ENCODE assay signal across 11 cellular contexts in the genomic region with DNA sequence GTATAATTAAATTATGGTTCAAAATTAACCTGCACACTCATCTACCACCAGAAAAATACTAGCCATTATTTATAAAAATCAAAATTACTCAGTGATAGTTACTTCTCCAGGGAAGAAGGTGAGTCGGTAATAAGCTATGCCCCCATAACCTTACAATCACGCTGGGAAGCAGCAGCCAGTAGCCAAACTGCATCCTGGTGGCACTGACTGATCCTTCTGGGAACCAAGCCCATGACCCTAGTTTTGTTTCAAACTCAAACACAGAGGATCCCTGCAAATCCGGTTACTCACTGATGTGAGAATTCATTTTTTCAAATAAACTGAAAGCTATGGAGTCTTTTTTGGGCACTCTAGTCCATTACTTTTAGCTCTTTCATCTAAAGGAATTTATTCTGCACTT.
"Had no signal": no experiment of that assay in that cellular context is flagged by ENCODE, and none has a peak within 500 bp of the region (broad histone marks: within the 10 kb centered on the region; RNA-seq: fewer than 3 reads in every experiment).

No MANE protein-coding gene starts in this region.

- H3K27me3 Mint-ChIP-seq: activated CD4-positive, alpha-beta memory T cell treated with anti-CD3 and anti-CD28 coated beads, Interleukin-2, amount 10 ng/mL, durations not matched to agents 7 days and 5 days; activated naive CD8-positive, alpha-beta T cell treated with anti-CD3 and anti-CD28 coated beads, Interleukin-2, amount 10 ng/mL, durations not matched to agents 7 days and 5 days had no signal

- H3K27ac Mint-ChIP-seq: activated CD4-positive, alpha-beta memory T cell treated with anti-CD3 and anti-CD28 coated beads, Interleukin-2, amount 10 ng/mL, durations not matched to agents 7 days and 5 days; activated naive CD8-positive, alpha-beta T cell treated with anti-CD3 and anti-CD28 coated beads, Interleukin-2, amount 10 ng/mL, durations not matched to agents 7 days and 5 days; activated T-cell treated with anti-CD3 and anti-CD28 coated beads, Interleukin-2, amount 50 U/mL, for 72 hours; nephron progenitor cell had no signal

- H3K4me3 Mint-ChIP-seq: activated CD4-positive, alpha-beta memory T cell treated with anti-CD3 and anti-CD28 coated beads, Interleukin-2, amount 10 ng/mL, durations not matched to agents 7 days and 5 days; activated naive CD8-positive, alpha-beta T cell treated with anti-CD3 and anti-CD28 coated beads, Interleukin-2, amount 10 ng/mL, durations not matched to agents 7 days and 5 days; activated T-cell treated with anti-CD3 and anti-CD28 coated beads, Interleukin-2, amount 50 U/mL, for 72 hours; nephron progenitor cell had no signal

- H3K9me3 Mint-ChIP-seq: activated CD4-positive, alpha-beta memory T cell treated with anti-CD3 and anti-CD28 coated beads, Interleukin-2, amount 10 ng/mL, durations not matched to agents 7 days and 5 days; activated naive CD8-positive, alpha-beta T cell treated with anti-CD3 and anti-CD28 coated beads, Interleukin-2, amount 10 ng/mL, durations not matched to agents 7 days and 5 days; nephron progenitor cell had no signal

- H3K36me3 Mint-ChIP-seq: activated naive CD8-positive, alpha-beta T cell treated with anti-CD3 and anti-CD28 coated beads, Interleukin-2, amount 10 ng/mL, durations not matched to agents 7 days and 5 days had no signal

- H3K4me1 Mint-ChIP-seq: activated CD4-positive, alpha-beta memory T cell treated with anti-CD3 and anti-CD28 coated beads, Interleukin-2, amount 10 ng/mL, durations not matched to agents 7 days and 5 days; activated naive CD8-positive, alpha-beta T cell treated with anti-CD3 and anti-CD28 coated beads, Interleukin-2, amount 10 ng/mL, durations not matched to agents 7 days and 5 days; nephron progenitor cell had no signal

- DNase-seq: activated CD4-positive, alpha-beta memory T cell treated with anti-CD3 and anti-CD28 coated beads, Interleukin-2, amount 10 ng/mL, durations not matched to agents 7 days and 5 days; activated CD8-positive, alpha-beta memory T cell treated with anti-CD3 and anti-CD28 coated beads, Interleukin-2, amount 50 U/mL, for 4 hours; activated gamma-delta T cell treated with Interleukin-2 at 50 U/mL for 16 hours; activated naive CD8-positive, alpha-beta T cell treated with anti-CD3 and anti-CD28 coated beads, Interleukin-2, amount 10 ng/mL, durations not matched to agents 7 days and 5 days; activated T-cell treated with anti-CD3 and anti-CD28 coated beads, Interleukin-2, amount 50 U/mL, for 72 hours; dorsolateral prefrontal cortex; left ventricle myocardium inferior; nephron progenitor cell; stimulated activated CD4-positive, alpha-beta T cell treated with anti-CD3 and anti-CD28 coated beads, Interleukin-4, amount 100 ng/mL, for 4 hours; T-helper 9 cell; thyroid gland had no signal
